Comparison of ENCODE assay signal across 7 cellular contexts in the genomic region with DNA sequence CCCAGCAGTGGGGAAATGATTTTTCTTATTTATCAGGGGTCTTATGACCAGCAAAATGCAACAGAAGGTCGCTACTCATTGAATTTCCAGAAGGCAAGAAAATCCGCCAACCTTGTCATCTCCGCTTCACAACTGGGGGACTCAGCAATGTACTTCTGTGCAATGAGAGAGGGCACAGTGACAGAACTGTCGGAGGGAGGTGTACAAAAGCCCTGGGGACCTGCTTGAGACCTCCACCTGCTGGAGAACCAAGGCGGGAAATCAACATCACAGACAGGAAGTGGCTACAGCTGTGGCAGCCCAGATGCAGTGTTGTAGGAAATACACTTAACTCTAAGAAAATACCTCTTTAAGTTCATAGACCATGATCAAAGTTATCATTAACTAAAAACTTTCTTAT.
DNase-seq lines count a peak whose midpoint lies in the region; ATAC-seq and TF ChIP-seq lines count a peak whose summit lies in the region.

No MANE protein-coding gene starts in this region.

- no peak overlapping the region for H3K4me3 ChIP-seq in lower leg skin (ENCODE audit: low read depth, poor library complexity, severe bottlenecking)

- DNase-seq in NAMALWA (ENCODE audit: low spot score) (peak; percentile 95), lower leg skin (ENCODE audit: low spot score in 2 of 2) (no peak), Right ventricle myocardium superior (no peak), NCI-H510A treated with DMSO at 0.1 percent for 48 hours (lab: John Stamatoyannopoulos, UW) (no peak)
- peak; percentile 48 for DNase-seq in activated naive CD4-positive, alpha-beta T cell treated with anti-CD3 and anti-CD28 coated beads, Interleukin-2, amount 50 U/mL, for 16 hours
- peak; percentile 29 to 38 for DNase-seq in stimulated activated CD8-positive, alpha-beta memory T cell treated with anti-CD3 and anti-CD28 coated beads, Interleukin-7, amount 100 ng/mL, for 1 hour (ENCODE audit: low read depth in 2 of 2)

- intact Hi-C loops in lower leg skin (cut with DNase I; ENCODE audit: low total_unique reads), result no loop called here
- intact Hi-C loops in Right ventricle myocardium superior (cut with DNase I), result no loop called here

- peak; percentile 89 for ATAC-seq in GM21447 (IDR thresholded peaks at IDR 0.05; ENCODE audit: unreplicated experiment)
- ATAC-seq in Right ventricle myocardium superior (ENCODE audit: poor library complexity), result no peak

- no peak for TF ChIP-seq POLR2A in lower leg skin (IDR thresholded peaks at IDR 0.05)

- TF ChIP-seq CTCF in lower leg skin (IDR thresholded peaks at IDR 0.05), result no peak

- WGBS in lower leg skin, 2 donors, result 63 to 65% methylated on average over 5 of the region's 5 CpGs

Comparison
In these comparisons a context has a peak if more than half of its experiments do, and no peak if none do; other contexts are left out.
1. DNase-seq: peak in NAMALWA (single experiment), activated naive CD4-positive, alpha-beta T cell treated with anti-CD3 and anti-CD28 coated beads, Interleukin-2, amount 50 U/mL, for 16 hours (single experiment) and stimulated activated CD8-positive, alpha-beta memory T cell treated with anti-CD3 and anti-CD28 coated beads, Interleukin-7, amount 100 ng/mL, for 1 hour (2 of 2); none in lower leg skin (0 of 2), Right ventricle myocardium superior (single experiment) and NCI-H510A treated with DMSO at 0.1 percent for 48 hours (single experiment).